8 cellular contexts compared by ENCODE assay signal in genomic region chr3:169966086-169966950, GRCh38.
DNase-seq lines count a peak whose midpoint lies in the region; ATAC-seq lines count a peak whose summit lies in the region.

TSS of gene SEC62 (plus strand) at chr3:169966807. CDS start at chr3:169966823, 16 bp downstream.

- H3K36me3 Mint-ChIP-seq in memory B cell = peaks cover 12% of the 10 kb centered on the region

- peak within 1 kb of the TSS; percentile 100 for H3K27ac Mint-ChIP-seq in memory B cell

- peaks cover 15% of the 10 kb centered on the region for H3K4me1 ChIP-seq in effector memory CD4-positive, alpha-beta T cell (ENCODE audit: control insufficient read depth, insufficient read depth, low read length, poor library complexity, severe bottlenecking)

- ATAC-seq in GM19468 (IDR thresholded peaks at IDR 0.05; ENCODE audit: extremely low read depth, unreplicated experiment) (peak; percentile 88), memory B cell (ENCODE audit: low read depth) (peak; percentile 91)

- H3K4me3 Mint-ChIP-seq in memory B cell = peak within 1 kb of the TSS; percentile 100

- DNase-seq in COLO668 (lab: John Stamatoyannopoulos, UW; ENCODE audit: unreplicated experiment) (peak; percentile 92), HS-5 (ENCODE audit: low read depth) (peak; percentile 63), NK-92 (lab: John Stamatoyannopoulos, UW; ENCODE audit: unreplicated experiment) (peak; percentile 63), memory B cell (ENCODE audit: low spot score in 2 of 2) (peak; percentile 94 to 96)
- peak; percentile 99 for DNase-seq in activated CD8-positive, alpha-beta memory T cell treated with anti-CD3 and anti-CD28 coated beads for 24 hours
- peak; percentile 89 to 93 (median 90) for DNase-seq in effector memory CD4-positive, alpha-beta T cell
- peak; percentile 81 for DNase-seq in stimulated activated CD8-positive, alpha-beta memory T cell treated with anti-CD3 and anti-CD28 coated beads, Interleukin-12 subunit alpha, Interleukin-12 subunit beta, amount 100 ng/mL, for 24 hours (ENCODE audit: extremely low read depth)

- H3K36me3 ChIP-seq in effector memory CD4-positive, alpha-beta T cell (ENCODE audit: control insufficient read depth, insufficient read depth, low read length) = no peaks in the 10 kb centered on the region

- H3K27ac ChIP-seq in effector memory CD4-positive, alpha-beta T cell (ENCODE audit: insufficient read depth, low read length, poor library complexity, severe bottlenecking) = peak within 1 kb of the TSS; percentile 91

- H3K4me3 ChIP-seq in effector memory CD4-positive, alpha-beta T cell (ENCODE audit: insufficient read depth, low read depth, low read length, poor library complexity, severe bottlenecking) = peak within 1 kb of the TSS; percentile 83

- H3K9me3 ChIP-seq in effector memory CD4-positive, alpha-beta T cell (ENCODE audit: control insufficient read depth, low read length) = no peaks in the 10 kb centered on the region

- H3K9me3 Mint-ChIP-seq in memory B cell = peaks cover 4% of the 10 kb centered on the region

- H3K4me1 Mint-ChIP-seq in memory B cell = peaks cover 53% of the 10 kb centered on the region

- no peaks in the 10 kb centered on the region for H3K27me3 Mint-ChIP-seq in memory B cell

- no peaks in the 10 kb centered on the region for H3K27me3 ChIP-seq in effector memory CD4-positive, alpha-beta T cell (replicated peaks; ENCODE audit: control insufficient read depth, insufficient read depth, low read length, poor library complexity, severe bottlenecking)

Comparison
In these comparisons a context has a peak if more than half of its experiments do, and no peak if none do; other contexts are left out.
1. Peak in every context shown above with its lines: DNase-seq, ATAC-seq, H3K4me3 ChIP-seq and H3K27ac ChIP-seq.